Comparison of ENCODE assay signal across 9 cellular contexts in genomic region chr2:180360283-180360618, GRCh38.
A peak's percentile ranks its signal among the peaks of the same experiment; 100 is the strongest.
DNase-seq lines count a peak whose midpoint lies in the region; ATAC-seq, FAIRE-seq and TF ChIP-seq lines count a peak whose summit lies in the region.
"Had no signal": no experiment of that assay in that cellular context is flagged by ENCODE, and none has a peak within 500 bp of the region (broad histone marks: within the 10 kb centered on the region; RNA-seq: fewer than 3 reads in every experiment).

No MANE protein-coding gene starts in this region.

- no peak for TF ChIP-seq POLR2A in GM12891 (IDR thresholded peaks at IDR 0.05; ENCODE audit: low read depth, low read length)

- no peaks in the 10 kb centered on the region for H3K79me2 ChIP-seq in Loucy (ENCODE audit: insufficient read depth, low read length)

- peaks cover 0 to 2% (median 0%) of the 10 kb centered on the region in 5 donors for H3K9me3 Mint-ChIP-seq in CD8-positive, alpha-beta memory T cell

- peaks cover 8% of the 10 kb centered on the region for H3K4me1 ChIP-seq in CD8-positive, alpha-beta memory T cell (ENCODE audit: insufficient read depth, low read length)
- H3K4me1 ChIP-seq in Loucy (ENCODE audit: insufficient read depth, low read length, poor library complexity, severe bottlenecking): peaks cover 3% of the 10 kb centered on the region
- no peaks in the 10 kb centered on the region for H3K4me1 ChIP-seq in left ventricle myocardium inferior

- POLR2A ChIA-PET in CD8-positive, alpha-beta memory T cell (lab: Charles Lee): no interaction called here

- no peak overlapping the region for H3K9ac ChIP-seq in Loucy (ENCODE audit: low read depth, low read length, poor library complexity, severe bottlenecking)

- peak overlapping the region in 5 of 7 donors; percentile 66 to 82 (median 69) for H3K4me3 Mint-ChIP-seq in CD8-positive, alpha-beta memory T cell

- no peaks in the 10 kb centered on the region for H3K9me2 ChIP-seq in Loucy (replicated peaks; ENCODE audit: low read depth, low read length)

- H3K36me3 ChIP-seq in CD8-positive, alpha-beta memory T cell (ENCODE audit: insufficient read depth, low read length): no peaks in the 10 kb centered on the region
- H3K36me3 ChIP-seq in Loucy (ENCODE audit: insufficient read depth, low read length) (no peaks in the 10 kb centered on the region), left ventricle myocardium inferior (no peaks in the 10 kb centered on the region)

- H3F3A ChIP-seq in Loucy (ENCODE audit: low read depth): no peaks in the 10 kb centered on the region

- H3K4me1 Mint-ChIP-seq in CD8-positive, alpha-beta memory T cell: peaks cover 19 to 28% (median 19%) of the 10 kb centered on the region in 3 donors

- peak overlapping the region in 7 of 8 donors; percentile 50 to 87 (median 81) for H3K27ac Mint-ChIP-seq in CD8-positive, alpha-beta memory T cell

- CTCF ChIA-PET in CD8-positive, alpha-beta memory T cell (lab: Charles Lee): no interaction called here

- 0 out of 2 replicates have a peak overlapping the region, but pooled peaks have one; percentile 4 for H2AFZ ChIP-seq in Loucy (ENCODE audit: low read length)

- H3K9me3 ChIP-seq in CD8-positive, alpha-beta memory T cell (ENCODE audit: low read length): no peaks in the 10 kb centered on the region
- H3K9me3 ChIP-seq in Loucy (ENCODE audit: insufficient read depth, low read depth, low read length) (no peaks in the 10 kb centered on the region), left ventricle myocardium inferior (replicated peaks) (no peaks in the 10 kb centered on the region)

- DNase-seq in CD8-positive, alpha-beta memory T cell: no peak
- DNase-seq in cardiac septum (ENCODE audit: low spot score) (no peak), frontal cortex (ENCODE audit: low spot score in 2 of 2) (no peak), left ventricle myocardium inferior (no peak), GM12891 (ENCODE audit: insufficient read length, low spot score) (no peak)

- H3K27me3 ChIP-seq in CD8-positive, alpha-beta memory T cell (ENCODE audit: insufficient read depth, low read length, poor library complexity, severe bottlenecking): no peaks in the 10 kb centered on the region
- H3K27me3 ChIP-seq in Loucy (ENCODE audit: insufficient read depth, low read length, poor library complexity, severe bottlenecking) (no peaks in the 10 kb centered on the region), left ventricle myocardium inferior (ENCODE audit: low read depth) (no peaks in the 10 kb centered on the region)

- TF ChIP-seq CTCF in Loucy (conservative IDR thresholded peaks at IDR 0.05; ENCODE audit: low read length) (no peak), left ventricle myocardium inferior (IDR thresholded peaks at IDR 0.05; ENCODE audit: borderline replicate concordance) (no peak)

- H3K4me2 ChIP-seq in Loucy (ENCODE audit: low read depth, low read length, poor library complexity, severe bottlenecking): peak overlapping the region; percentile 1

- no peak overlapping the region for H3K4me3 ChIP-seq in CD8-positive, alpha-beta memory T cell (ENCODE audit: low read length)
- H3K4me3 ChIP-seq in Loucy (ENCODE audit: low read length, poor library complexity, severe bottlenecking) (no peak overlapping the region), left ventricle myocardium inferior (no peak overlapping the region)

- H3K36me3 Mint-ChIP-seq in CD8-positive, alpha-beta memory T cell: no peaks in the 10 kb centered on the region

- intact Hi-C loops in cardiac septum (cut with DNase I) (no loop called here), left ventricle myocardium inferior (cut with micrococcal nuclease) (no loop called here)

- H4K20me1 ChIP-seq in Loucy (ENCODE audit: insufficient read depth, low read length, poor library complexity, severe bottlenecking): no peaks in the 10 kb centered on the region

- FAIRE-seq in frontal cortex (lab: Jason Lieb, UNC): no peak
- no peak for FAIRE-seq in GM12891 (lab: Jason Lieb, UNC)
- FAIRE-seq: HepG2 had no signal

- ATAC-seq in GM19452 (IDR thresholded peaks at IDR 0.05; ENCODE audit: unreplicated experiment) (peak; percentile 61), HG02870 (IDR thresholded peaks at IDR 0.05; ENCODE audit: unreplicated experiment) (peak; percentile 36)
- ATAC-seq: HepG2 had no signal

- no peak overlapping the region for H3K27ac ChIP-seq in CD8-positive, alpha-beta memory T cell (ENCODE audit: low read depth, low read length)
- H3K27ac ChIP-seq in left ventricle myocardium inferior (replicated peaks): no peak overlapping the region

- H3K27me3 Mint-ChIP-seq in CD8-positive, alpha-beta memory T cell: peaks cover 0 to 1% of the 10 kb centered on the region in 2 donors

TF ChIP-seq in GM12891, 5 proteins besides CTCF, POLR2A, EP300 and RAD21:
- TF ChIP-seq POLR2AphosphoS5 (IDR thresholded peaks at IDR 0.05; ENCODE audit: low read depth, low read length) (no peak), TAF1 (IDR thresholded peaks at IDR 0.05; ENCODE audit: low read depth, low read length) (no peak), PAX5 (IDR thresholded peaks at IDR 0.05; ENCODE audit: insufficient read depth, low read length, severe bottlenecking) (no peak), POU2F2 (IDR thresholded peaks at IDR 0.05; ENCODE audit: low read depth, low read length) (no peak), SPI1 (IDR thresholded peaks at IDR 0.05; ENCODE audit: low read depth, low read length) (no peak)
